12 cellular contexts compared by ENCODE assay signal in genomic region chr7:92425311-92425947, GRCh38. TPM values are rescaled to one million over a fixed set of nuclear protein-coding genes. Genes with fewer than 3 reads are reported as not detected.
A peak's percentile ranks its signal among the peaks of the same experiment; 100 is the strongest.
DNase-seq lines count a peak whose midpoint lies in the region; ATAC-seq and TF ChIP-seq lines count a peak whose summit lies in the region.
"Had no signal": no experiment of that assay in that cellular context is flagged by ENCODE, and none has a peak within 500 bp of the region (broad histone marks: within the 10 kb centered on the region; RNA-seq: fewer than 3 reads in every experiment).

No MANE protein-coding gene starts in this region.

- H3K36me3 ChIP-seq in H7 (replicated peaks; ENCODE audit: control insufficient read depth, insufficient read depth, low read length): no peaks in the 10 kb centered on the region
- H3K36me3 ChIP-seq: right atrium auricular region had no signal

- H3K27ac ChIP-seq in CD4-positive, alpha-beta T cell (ENCODE audit: low read depth, low read length): no peak overlapping the region
- H3K27ac ChIP-seq: right atrium auricular region had no signal

- POLR2A ChIA-PET in CD4-positive, alpha-beta T cell (lab: Charles Lee): interaction anchor here (6.0 kb wide), 1 partner anchor 22 kb away, joined by 50 read pairs; the partner anchor contains the start of gene GATAD1

- H3K9me3 ChIP-seq in CD4-positive, alpha-beta T cell (ENCODE audit: control insufficient read depth, low read length): no peaks in the 10 kb centered on the region
- H3K9me3 ChIP-seq in T-helper 17 cell (ENCODE audit: control insufficient read depth, low read length, poor library complexity, severe bottlenecking): no peaks in the 10 kb centered on the region
- H3K9me3 ChIP-seq: right atrium auricular region had no signal

- peak in 4 of 10 experiments; percentile 4 to 39 (median 10) for DNase-seq in CD4-positive, alpha-beta T cell
- DNase-seq in H7: peak; percentile 38
- no peak for DNase-seq in T-helper 17 cell
- DNase-seq in globus pallidus (ENCODE audit: low spot score): peak; percentile 30
- no peak for DNase-seq in COR-L47 (lab: John Stamatoyannopoulos, UW)

- no peak overlapping the region for H3K27ac Mint-ChIP-seq in CD4-positive, alpha-beta T cell
- H3K27ac Mint-ChIP-seq in T-helper 17 cell: peak overlapping the region; percentile 90

- intact Hi-C loops in CD4-positive, alpha-beta T cell (cut with DNase I, micrococcal nuclease): no loop called here

- CTCF ChIA-PET in CD4-positive, alpha-beta T cell (lab: Charles Lee): interaction anchor here (2.2 kb wide), 1 partner anchor 22 kb away, joined by 11 read pairs; the partner anchor contains the start of gene GATAD1

- peaks cover 12% of the 10 kb centered on the region for H3K4me1 Mint-ChIP-seq in CD4-positive, alpha-beta T cell (ENCODE audit: low read depth)
- peaks cover 15% of the 10 kb centered on the region for H3K4me1 Mint-ChIP-seq in T-helper 17 cell

- ATAC-seq in CD4-positive, alpha-beta T cell (ENCODE audit: poor library complexity): no peak
- no peak for ATAC-seq in T-helper 17 cell
- no peak for ATAC-seq in HG03196 (IDR thresholded peaks at IDR 0.05; ENCODE audit: unreplicated experiment)
- no peak for ATAC-seq in GM21423 (IDR thresholded peaks at IDR 0.05; ENCODE audit: unreplicated experiment)
- ATAC-seq in GM18858 (IDR thresholded peaks at IDR 0.05; ENCODE audit: unreplicated experiment): no peak

- TF ChIP-seq CTCF in CD4-positive, alpha-beta T cell (IDR thresholded peaks at IDR 0.05): no peak

- peak overlapping the region; percentile 36 for H3K4me3 Mint-ChIP-seq in CD4-positive, alpha-beta T cell
- H3K4me3 Mint-ChIP-seq in T-helper 17 cell: no peak overlapping the region

- no peaks in the 10 kb centered on the region for H3K9me3 Mint-ChIP-seq in CD4-positive, alpha-beta T cell

- no peak overlapping the region for H3K4me3 ChIP-seq in H7 (ENCODE audit: insufficient read depth, low read depth, low read length)

- H3K36me3 Mint-ChIP-seq in CD4-positive, alpha-beta T cell (ENCODE audit: low read depth): no peaks in the 10 kb centered on the region
- H3K36me3 Mint-ChIP-seq in T-helper 17 cell (ENCODE audit: low read depth): peaks cover 3% of the 10 kb centered on the region
- H3K36me3 Mint-ChIP-seq: CD4-positive, alpha-beta memory T cell had no signal

- H3K27me3 Mint-ChIP-seq in CD4-positive, alpha-beta T cell: peaks cover 22% of the 10 kb centered on the region
- H3K27me3 Mint-ChIP-seq in T-helper 17 cell: peaks cover 43% of the 10 kb centered on the region

- H3K27me3 ChIP-seq in CD4-positive, alpha-beta T cell (ENCODE audit: control insufficient read depth, insufficient read depth, low read length): peaks cover 11% of the 10 kb centered on the region
- no peaks in the 10 kb centered on the region; the same call in 1 of the 2 replicates for H3K27me3 ChIP-seq in H7 (ENCODE audit: control insufficient read depth, insufficient read depth, low read length)
- H3K27me3 ChIP-seq: right atrium auricular region had no signal

RNA-seq across cellular contexts. Expression of gene GATAD1, which starts 21.9 kb away (rescaled TPM):
- 10 to 100 TPM; 12.0 to 13.5 TPM for total RNA-seq in CD4-positive, alpha-beta T cell
- total RNA-seq in H7 (2014; rRNA removed; shearing (Covaris generic)): 28.0 and 41.6 TPM in 2 replicates
- 10 to 100 TPM; 13.2 to 16.3 TPM for total RNA-seq in T-helper 17 cell

RNA-seq across cellular contexts. Expression of gene ERVW-1, which starts 52.3 kb away (rescaled TPM):
- total RNA-seq in CD4-positive, alpha-beta T cell: not detected
- 0.52 and 1.1 TPM in 2 replicates for total RNA-seq in H7 (2014; rRNA removed; shearing (Covaris generic))
- total RNA-seq in T-helper 17 cell: not detected
- total RNA-seq: bronchial epithelial cell, left ventricle myocardium superior, right atrium auricular region had no signal

Comparison
In these comparisons a context has a peak if more than half of its experiments do, and no peak if none do; other contexts are left out.
1. DNase-seq: peak in H7 (single experiment) and globus pallidus (single experiment); none in T-helper 17 cell (0 of 3) and COR-L47 (single experiment).